8 cellular contexts compared by ENCODE assay signal in genomic region chr17:5418858-5419355, GRCh38. TPM values are rescaled to one million over a fixed set of nuclear protein-coding genes. Genes with fewer than 3 reads are reported as not detected.
DNase-seq lines count a peak whose midpoint lies in the region; ATAC-seq and TF ChIP-seq lines count a peak whose summit lies in the region.

No MANE protein-coding gene starts in this region.

- DNase-seq in EL: peak; percentile 34
- peak; percentile 52 for DNase-seq in NCI-H146 treated with DMSO at 0.1 percent for 48 hours (lab: John Stamatoyannopoulos, UW; ENCODE audit: unreplicated experiment)
- peak; percentile 87 for DNase-seq in activated CD8-positive, alpha-beta T cell treated with anti-CD3 and anti-CD28 coated beads for 36 hours
- DNase-seq in epithelial cell of proximal tubule (ENCODE audit: low read depth): peak; percentile 79
- DNase-seq in nephron progenitor cell: no peak
- DNase-seq in superior temporal gyrus (ENCODE audit: extremely low spot score): peak; percentile 34
- no peak for DNase-seq in AG08395 (ENCODE audit: low spot score)

- no peaks in the 10 kb centered on the region for H3K27me3 Mint-ChIP-seq in activated CD8-positive, alpha-beta T cell treated with anti-CD3 and anti-CD28 coated beads for 36 hours
- H3K27me3 Mint-ChIP-seq in nephron progenitor cell (ENCODE audit: low read depth, poor library complexity): no peaks in the 10 kb centered on the region

- peak; percentile 50 for ATAC-seq in GM21786 (IDR thresholded peaks at IDR 0.05; ENCODE audit: unreplicated experiment)
- ATAC-seq in activated CD8-positive, alpha-beta T cell treated with anti-CD3 and anti-CD28 coated beads for 36 hours: peak; percentile 25

- POLR2A ChIA-PET in activated CD8-positive, alpha-beta T cell treated with anti-CD3 and anti-CD28 coated beads for 36 hours (lab: Charles Lee): interaction anchor here (0.6 to 4.4 kb wide), 26 partner anchors 9 to 1895 kb away, joined by 3 to 40 read pairs (median 4); partner anchors contain the start of genes C1QBP, DERL2, DHX33 and MIS12

- H3K4me3 Mint-ChIP-seq in activated CD8-positive, alpha-beta T cell treated with anti-CD3 and anti-CD28 coated beads for 36 hours: peak overlapping the region; percentile 100
- H3K4me3 Mint-ChIP-seq in nephron progenitor cell: peak overlapping the region; percentile 100

- TF ChIP-seq CTCF in activated CD8-positive, alpha-beta T cell treated with anti-CD3 and anti-CD28 coated beads for 36 hours (IDR thresholded peaks at IDR 0.05): no peak
- TF ChIP-seq CTCF in epithelial cell of proximal tubule (conservative IDR thresholded peaks at IDR 0.05; ENCODE audit: low read depth, low read length): no peak
- no peak for TF ChIP-seq CTCF in nephron progenitor cell (IDR thresholded peaks at IDR 0.05)

- peaks cover 41% of the 10 kb centered on the region for H3K4me1 Mint-ChIP-seq in activated CD8-positive, alpha-beta T cell treated with anti-CD3 and anti-CD28 coated beads for 36 hours (ENCODE audit: low read depth)
- peaks cover 48% of the 10 kb centered on the region for H3K4me1 Mint-ChIP-seq in nephron progenitor cell

- CTCF ChIA-PET in activated CD8-positive, alpha-beta T cell treated with anti-CD3 and anti-CD28 coated beads for 36 hours (lab: Charles Lee): interaction anchor here (3.8 kb wide), 1 partner anchor 21 kb away, joined by 43 read pairs; the partner anchor contains the start of gene C1QBP

- H3K27ac Mint-ChIP-seq in activated CD8-positive, alpha-beta T cell treated with anti-CD3 and anti-CD28 coated beads for 36 hours: peak overlapping the region; percentile 100
- H3K27ac Mint-ChIP-seq in nephron progenitor cell: peak overlapping the region; percentile 99

- intact Hi-C loops in activated CD8-positive, alpha-beta T cell treated with anti-CD3 and anti-CD28 coated beads for 36 hours (cut with micrococcal nuclease): no loop called here

- no peaks in the 10 kb centered on the region for H3K9me3 Mint-ChIP-seq in activated CD8-positive, alpha-beta T cell treated with anti-CD3 and anti-CD28 coated beads for 36 hours
- no peaks in the 10 kb centered on the region for H3K9me3 Mint-ChIP-seq in nephron progenitor cell

- peak overlapping the region; percentile 99 for H3K4me3 ChIP-seq in epithelial cell of proximal tubule (ENCODE audit: low read depth, low read length)

- H3K36me3 Mint-ChIP-seq in activated CD8-positive, alpha-beta T cell treated with anti-CD3 and anti-CD28 coated beads for 36 hours (ENCODE audit: low read depth): peaks cover 52% of the 10 kb centered on the region
- H3K36me3 Mint-ChIP-seq in nephron progenitor cell (ENCODE audit: low read depth): peaks cover 29% of the 10 kb centered on the region

RNA-seq across cellular contexts. Expression of gene NUP88, which starts 0.6 kb away (rescaled TPM):
- 100 to 1,000 TPM; 140 to 141 TPM for total RNA-seq in activated CD8-positive, alpha-beta T cell treated with anti-CD3 and anti-CD28 coated beads for 36 hours
- 108 and 166 TPM in 2 replicates for total RNA-seq in epithelial cell of proximal tubule

RNA-seq across cellular contexts. Expression of gene RPAIN, which starts 1.1 kb away (rescaled TPM):
- 10 to 100 TPM; 56.9 to 61.4 TPM for total RNA-seq in activated CD8-positive, alpha-beta T cell treated with anti-CD3 and anti-CD28 coated beads for 36 hours
- total RNA-seq in epithelial cell of proximal tubule: 25.2 and 53.9 TPM in 2 replicates

RNA-seq across cellular contexts. Expression of gene C1QBP, which starts 20.0 kb away (rescaled TPM):
- 100 to 1,000 TPM; 463 to 470 TPM for total RNA-seq in activated CD8-positive, alpha-beta T cell treated with anti-CD3 and anti-CD28 coated beads for 36 hours
- 259 and 408 TPM in 2 replicates for total RNA-seq in epithelial cell of proximal tubule

RNA-seq across cellular contexts. Expression of gene DHX33, which starts 49.9 kb away (rescaled TPM):
- total RNA-seq in activated CD8-positive, alpha-beta T cell treated with anti-CD3 and anti-CD28 coated beads for 36 hours: 10 to 100 TPM; 30.9 to 32.5 TPM
- total RNA-seq in epithelial cell of proximal tubule: 8.9 and 10.9 TPM in 2 replicates

Comparison
In these comparisons a context has a peak if more than half of its experiments do, and no peak if none do; other contexts are left out.
1. DNase-seq: peak in EL (single experiment), NCI-H146 treated with DMSO at 0.1 percent for 48 hours (single experiment), activated CD8-positive, alpha-beta T cell treated with anti-CD3 and anti-CD28 coated beads for 36 hours (single experiment), epithelial cell of proximal tubule (single experiment) and superior temporal gyrus (single experiment); none in nephron progenitor cell (single experiment) and AG08395 (single experiment).